14 cellular contexts compared by ENCODE assay signal in the genomic region with DNA sequence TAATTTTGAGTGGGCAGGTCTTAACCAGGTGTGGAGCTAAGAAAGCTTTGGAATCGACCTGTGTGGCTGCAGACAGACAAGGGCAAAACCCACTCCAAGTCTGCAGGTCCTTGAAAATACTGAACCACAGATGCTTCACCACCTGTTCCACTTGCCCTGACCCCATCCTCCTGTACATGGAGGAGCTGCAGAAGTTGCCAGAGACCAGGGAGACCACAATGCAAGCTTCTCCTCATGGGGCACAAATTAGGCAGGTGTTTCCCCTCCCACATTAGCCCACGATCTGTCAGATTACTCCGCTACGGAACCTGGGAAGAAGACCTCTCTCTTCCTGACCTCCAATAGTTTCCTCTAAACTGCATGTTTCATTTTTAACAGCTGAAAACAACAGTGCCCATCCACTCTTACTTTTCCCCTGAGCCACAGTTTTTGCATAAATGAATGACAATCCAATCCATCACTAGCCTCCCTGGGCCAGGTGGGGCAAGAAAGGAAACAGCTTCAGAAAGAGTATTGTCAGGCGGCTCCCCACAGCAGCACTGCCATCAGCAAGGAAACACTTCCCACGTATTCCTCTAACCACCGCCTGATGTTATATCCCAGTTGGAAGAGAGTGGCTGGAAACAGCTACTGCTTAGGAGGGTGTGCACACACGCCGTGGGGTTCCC.
DNase-seq lines count a peak whose midpoint lies in the region; TF ChIP-seq lines count a peak whose summit lies in the region.
"Had no signal": no experiment of that assay in that cellular context is flagged by ENCODE, and none has a peak within 500 bp of the region (broad histone marks: within the 10 kb centered on the region; RNA-seq: fewer than 3 reads in every experiment).

No MANE protein-coding gene starts in this region.

- H3K9ac ChIP-seq in endodermal cell (ENCODE audit: extremely low read depth, low read length, poor library complexity, severe bottlenecking) (no peak overlapping the region), neural progenitor cell (no peak overlapping the region)

- H3K4me1 Mint-ChIP-seq in endodermal cell (peaks cover 20% of the 10 kb centered on the region), neural progenitor cell (peaks cover 42% of the 10 kb centered on the region)
- H3K4me1 Mint-ChIP-seq in activated T-helper 2 cell treated with anti-CD3 and anti-CD28 coated beads, Interferon-gamma antibody, Interleukin-2, Interleukin-4, amounts not matched to agents 10 μg/mL and 5 μg/mL and 100 μg/mL, durations not matched to agents 14 hours and 24 hours and 36 hours (ENCODE audit: low read depth): no peaks in the 10 kb centered on the region
- H3K4me1 Mint-ChIP-seq in activated T-helper 1 cell treated with anti-CD3 and anti-CD28 coated beads, Interleukin-12 subunit alpha, Interleukin-12 subunit beta, Interleukin-2, Interleukin-4 antibody, amounts not matched to agents 30 ng/mL and 10 ng/mL and 1 ng/mL, durations not matched to agents 14 hours and 24 hours and 36 hours (ENCODE audit: low read depth): no peaks in the 10 kb centered on the region

- peaks cover 20% of the 10 kb centered on the region for H3F3A ChIP-seq in neural progenitor cell (ENCODE audit: low read depth)

- H3K79me2 ChIP-seq in neural progenitor cell (ENCODE audit: low read depth): no peaks in the 10 kb centered on the region

- peaks cover 3% of the 10 kb centered on the region for H3K9me3 ChIP-seq in AG04450 (ENCODE audit: control insufficient read depth, insufficient read depth, low read length)
- peaks cover 14% of the 10 kb centered on the region for H3K9me3 ChIP-seq in endodermal cell (ENCODE audit: control insufficient read depth, low read length)
- H3K9me3 ChIP-seq in neural progenitor cell (ENCODE audit: low read depth): no peaks in the 10 kb centered on the region
- H3K9me3 ChIP-seq: ovary had no signal

- no peaks in the 10 kb centered on the region for H3K36me3 ChIP-seq in endodermal cell (ENCODE audit: control insufficient read depth, insufficient read depth, low read length)
- H3K36me3 ChIP-seq in neural progenitor cell: no peaks in the 10 kb centered on the region
- H3K36me3 ChIP-seq: ovary had no signal

- peaks cover 21% of the 10 kb centered on the region for H3K9me3 Mint-ChIP-seq in endodermal cell
- H3K9me3 Mint-ChIP-seq in neural progenitor cell: peaks cover 7% of the 10 kb centered on the region
- no peaks in the 10 kb centered on the region for H3K9me3 Mint-ChIP-seq in activated T-helper 2 cell treated with anti-CD3 and anti-CD28 coated beads, Interferon-gamma antibody, Interleukin-2, Interleukin-4, amounts not matched to agents 10 μg/mL and 5 μg/mL and 100 μg/mL, durations not matched to agents 14 hours and 24 hours and 36 hours
- peaks cover 3% of the 10 kb centered on the region for H3K9me3 Mint-ChIP-seq in activated T-helper 1 cell treated with anti-CD3 and anti-CD28 coated beads, Interleukin-12 subunit alpha, Interleukin-12 subunit beta, Interleukin-2, Interleukin-4 antibody, amounts not matched to agents 30 ng/mL and 10 ng/mL and 1 ng/mL, durations not matched to agents 14 hours and 24 hours and 36 hours
- H3K9me3 Mint-ChIP-seq: activated naive CD8-positive, alpha-beta T cell treated with anti-CD3 and anti-CD28 coated beads, Interleukin-2, amount 10 ng/mL, durations not matched to agents 7 days and 5 days; effector memory CD8-positive, alpha-beta T cell had no signal

- TF ChIP-seq CTCF in AG04450 (IDR thresholded peaks at IDR 0.05; ENCODE audit: low read depth, low read length) (no peak), endodermal cell (conservative IDR thresholded peaks at IDR 0.05) (no peak), neural progenitor cell (IDR thresholded peaks at IDR 0.05) (no peak)

- WGBS in endodermal cell (ENCODE audit: insufficient coverage in 1 of 2, insufficient read length in 1 of 2), 2 experiments: 78 to 81% methylated on average over 6 to 9 of the region's 9 CpGs

- peaks cover 1% of the 10 kb centered on the region for H3K27me3 Mint-ChIP-seq in endodermal cell (ENCODE audit: insufficient read depth)
- peaks cover 21% of the 10 kb centered on the region for H3K27me3 Mint-ChIP-seq in neural progenitor cell (ENCODE audit: insufficient read depth, low read depth)
- no peaks in the 10 kb centered on the region for H3K27me3 Mint-ChIP-seq in activated T-helper 2 cell treated with anti-CD3 and anti-CD28 coated beads, Interferon-gamma antibody, Interleukin-2, Interleukin-4, amounts not matched to agents 10 μg/mL and 5 μg/mL and 100 μg/mL, durations not matched to agents 14 hours and 24 hours and 36 hours (ENCODE audit: low read depth)
- peaks cover 2% of the 10 kb centered on the region for H3K27me3 Mint-ChIP-seq in activated T-helper 1 cell treated with anti-CD3 and anti-CD28 coated beads, Interleukin-12 subunit alpha, Interleukin-12 subunit beta, Interleukin-2, Interleukin-4 antibody, amounts not matched to agents 30 ng/mL and 10 ng/mL and 1 ng/mL, durations not matched to agents 14 hours and 24 hours and 36 hours (ENCODE audit: insufficient read depth)
- H3K27me3 Mint-ChIP-seq: activated naive CD8-positive, alpha-beta T cell treated with anti-CD3 and anti-CD28 coated beads, Interleukin-2, amount 10 ng/mL, durations not matched to agents 7 days and 5 days; effector memory CD8-positive, alpha-beta T cell had no signal

- H3K4me3 ChIP-seq in AG04450 (ENCODE audit: low read depth, low read length) (peak overlapping the region; percentile 61), endodermal cell (ENCODE audit: low read length) (no peak overlapping the region), neural progenitor cell (no peak overlapping the region)
- H3K4me3 ChIP-seq: ovary, SK-N-MC had no signal

- peak overlapping the region; percentile 50 for H3K4me2 ChIP-seq in neural progenitor cell

- no peaks in the 10 kb centered on the region for H4K20me1 ChIP-seq in neural progenitor cell (ENCODE audit: low read depth)

- H3K36me3 Mint-ChIP-seq in endodermal cell (ENCODE audit: low read depth) (peaks cover 3% of the 10 kb centered on the region), neural progenitor cell (peaks cover 3% of the 10 kb centered on the region)
- H3K36me3 Mint-ChIP-seq in activated T-helper 2 cell treated with anti-CD3 and anti-CD28 coated beads, Interferon-gamma antibody, Interleukin-2, Interleukin-4, amounts not matched to agents 10 μg/mL and 5 μg/mL and 100 μg/mL, durations not matched to agents 14 hours and 24 hours and 36 hours (ENCODE audit: low read depth): no peaks in the 10 kb centered on the region
- no peaks in the 10 kb centered on the region for H3K36me3 Mint-ChIP-seq in activated T-helper 1 cell treated with anti-CD3 and anti-CD28 coated beads, Interleukin-12 subunit alpha, Interleukin-12 subunit beta, Interleukin-2, Interleukin-4 antibody, amounts not matched to agents 30 ng/mL and 10 ng/mL and 1 ng/mL, durations not matched to agents 14 hours and 24 hours and 36 hours (ENCODE audit: low read depth)

- CTCF ChIA-PET in AG04450 (lab: Charles Lee): interaction anchor here (0.8 to 1.7 kb wide), 3 partner anchors 13 to 135 kb away, joined by 3 to 5 read pairs (median 4); no protein-coding TSS in a partner anchor

- intact Hi-C loops in activated T-helper 2 cell treated with anti-CD3 and anti-CD28 coated beads, Interferon-gamma antibody, Interleukin-2, Interleukin-4, amounts not matched to agents 10 μg/mL and 5 μg/mL and 100 μg/mL, durations not matched to agents 14 hours and 24 hours and 36 hours (cut with micrococcal nuclease): no loop called here
- intact Hi-C loops in activated T-helper 1 cell treated with anti-CD3 and anti-CD28 coated beads, Interleukin-12 subunit alpha, Interleukin-12 subunit beta, Interleukin-2, Interleukin-4 antibody, amounts not matched to agents 30 ng/mL and 10 ng/mL and 1 ng/mL, durations not matched to agents 14 hours and 24 hours and 36 hours (cut with micrococcal nuclease): no loop called here

- DNase-seq in AG04450 (ENCODE audit: low read depth, low spot score): no peak
- peak; percentile 36 for DNase-seq in NCI-H187 treated with DMSO at 0.1 percent for 48 hours (lab: John Stamatoyannopoulos, UW)
- no peak for DNase-seq in endodermal cell
- DNase-seq in neural progenitor cell (ENCODE audit: low spot score): no peak
- DNase-seq in activated T-cell treated with anti-CD3 and anti-CD28 coated beads, Interleukin-2, amount 50 U/mL, for 48 hours: no peak
- no peak for DNase-seq in iPS-NIHi7 (ENCODE audit: extremely low spot score)
- DNase-seq in activated T-helper 2 cell treated with anti-CD3 and anti-CD28 coated beads, Interferon-gamma antibody, Interleukin-2, Interleukin-4, amounts not matched to agents 10 μg/mL and 5 μg/mL and 100 μg/mL, durations not matched to agents 14 hours and 24 hours and 36 hours (ENCODE audit: low spot score): no peak
- DNase-seq in activated T-helper 1 cell treated with anti-CD3 and anti-CD28 coated beads, Interleukin-12 subunit alpha, Interleukin-12 subunit beta, Interleukin-2, Interleukin-4 antibody, amounts not matched to agents 30 ng/mL and 10 ng/mL and 1 ng/mL, durations not matched to agents 14 hours and 24 hours and 36 hours (ENCODE audit: low spot score): no peak
- DNase-seq: activated CD4-positive, alpha-beta T cell treated with anti-CD3 and anti-CD28 coated beads, Interleukin-2, amount 50 U/mL, for 48 hours; activated naive CD8-positive, alpha-beta T cell treated with anti-CD3 and anti-CD28 coated beads, Interleukin-2, amount 10 ng/mL, durations not matched to agents 7 days and 5 days; effector memory CD8-positive, alpha-beta T cell; NCI-H1694 had no signal

- H3K4me3 Mint-ChIP-seq in endodermal cell: no peak overlapping the region
- H3K4me3 Mint-ChIP-seq in neural progenitor cell: peak overlapping the region; percentile 27
- no peak overlapping the region for H3K4me3 Mint-ChIP-seq in activated T-helper 2 cell treated with anti-CD3 and anti-CD28 coated beads, Interferon-gamma antibody, Interleukin-2, Interleukin-4, amounts not matched to agents 10 μg/mL and 5 μg/mL and 100 μg/mL, durations not matched to agents 14 hours and 24 hours and 36 hours (ENCODE audit: low read depth)
- H3K4me3 Mint-ChIP-seq in activated T-helper 1 cell treated with anti-CD3 and anti-CD28 coated beads, Interleukin-12 subunit alpha, Interleukin-12 subunit beta, Interleukin-2, Interleukin-4 antibody, amounts not matched to agents 30 ng/mL and 10 ng/mL and 1 ng/mL, durations not matched to agents 14 hours and 24 hours and 36 hours: no peak overlapping the region
- H3K4me3 Mint-ChIP-seq: activated naive CD8-positive, alpha-beta T cell treated with anti-CD3 and anti-CD28 coated beads, Interleukin-2, amount 10 ng/mL, durations not matched to agents 7 days and 5 days; effector memory CD8-positive, alpha-beta T cell had no signal

- H3K4me1 ChIP-seq in endodermal cell (ENCODE audit: control insufficient read depth, insufficient read depth, low read length) (peaks cover 6% of the 10 kb centered on the region), neural progenitor cell (peaks cover 32% of the 10 kb centered on the region)

- H3K27ac ChIP-seq in AG04450 (ENCODE audit: low read depth, low read length): peak overlapping the region; percentile 91
- peak overlapping the region; percentile 15 for H3K27ac ChIP-seq in endodermal cell (ENCODE audit: low read depth, low read length)
- no peak overlapping the region for H3K27ac ChIP-seq in neural progenitor cell
- H3K27ac ChIP-seq: SK-N-MC had no signal

- H2AFZ ChIP-seq in neural progenitor cell (replicated peaks): no peak overlapping the region

- POLR2A ChIA-PET in AG04450 (lab: Yijun Ruan, JAX): interaction anchor here (0.7 to 2.0 kb wide), 4 partner anchors 8 to 368 kb away, joined by 4 to 8 read pairs (median 7); no protein-coding TSS in a partner anchor

- H3K27ac Mint-ChIP-seq in endodermal cell (no peak overlapping the region), neural progenitor cell (no peak overlapping the region)
- H3K27ac Mint-ChIP-seq in activated T-helper 2 cell treated with anti-CD3 and anti-CD28 coated beads, Interferon-gamma antibody, Interleukin-2, Interleukin-4, amounts not matched to agents 10 μg/mL and 5 μg/mL and 100 μg/mL, durations not matched to agents 14 hours and 24 hours and 36 hours: no peak overlapping the region
- no peak overlapping the region for H3K27ac Mint-ChIP-seq in activated T-helper 1 cell treated with anti-CD3 and anti-CD28 coated beads, Interleukin-12 subunit alpha, Interleukin-12 subunit beta, Interleukin-2, Interleukin-4 antibody, amounts not matched to agents 30 ng/mL and 10 ng/mL and 1 ng/mL, durations not matched to agents 14 hours and 24 hours and 36 hours
- H3K27ac Mint-ChIP-seq: activated naive CD8-positive, alpha-beta T cell treated with anti-CD3 and anti-CD28 coated beads, Interleukin-2, amount 10 ng/mL, durations not matched to agents 7 days and 5 days had no signal

- H3K27me3 ChIP-seq in AG04450 (ENCODE audit: control insufficient read depth, insufficient read depth, low read length) (no peaks in the 10 kb centered on the region), endodermal cell (ENCODE audit: control insufficient read depth, insufficient read depth, low read length, poor library complexity, severe bottlenecking) (no peaks in the 10 kb centered on the region), neural progenitor cell (peaks cover 7% of the 10 kb centered on the region)
- H3K27me3 ChIP-seq: ovary had no signal
